10 cellular contexts compared by ENCODE assay signal in genomic region chr19:55069859-55070225, GRCh38. TPM values are rescaled to one million over a fixed set of nuclear protein-coding genes. Genes with fewer than 3 reads are reported as not detected.
DNase-seq lines count a peak whose midpoint lies in the region; ATAC-seq and TF ChIP-seq lines count a peak whose summit lies in the region.
"Had no signal": no experiment of that assay in that cellular context is flagged by ENCODE, and none has a peak within 500 bp of the region (broad histone marks: within the 10 kb centered on the region; RNA-seq: fewer than 3 reads in every experiment).

No MANE protein-coding gene starts in this region.

- TF ChIP-seq EP300 in gastroesophageal sphincter (IDR thresholded peaks at IDR 0.05): no peak

- 88% methylated on average over 1 of the region's 3 CpGs for WGBS in HUES64
- WGBS in smooth muscle cell (ENCODE audit: low lambda C conversion rate): 97% methylated on average over 3 of the region's 3 CpGs
- WGBS in gastroesophageal sphincter (ENCODE audit: low coverage in 1 of 2), 2 donors: 80 to 93% methylated on average over 2 to 3 of the region's 3 CpGs

- H3K36me3 ChIP-seq in HUES64 (ENCODE audit: insufficient read depth, low read length): no peaks in the 10 kb centered on the region
- no peaks in the 10 kb centered on the region for H3K36me3 ChIP-seq in iPS-15b (ENCODE audit: control insufficient read depth, insufficient read depth, low read length)
- H3K36me3 ChIP-seq in smooth muscle cell (ENCODE audit: low read depth): no peaks in the 10 kb centered on the region
- no peaks in the 10 kb centered on the region for H3K36me3 ChIP-seq in gastroesophageal sphincter

- TF ChIP-seq CTCF in smooth muscle cell (IDR thresholded peaks at IDR 0.05; ENCODE audit: borderline replicate concordance, insufficient read depth, poor library complexity, severe bottlenecking): no peak
- TF ChIP-seq CTCF in gastroesophageal sphincter (IDR thresholded peaks at IDR 0.05): no peak

- H3K27ac ChIP-seq in HUES64 (ENCODE audit: low read depth, low read length): no peak overlapping the region
- peak overlapping the region; percentile 74 for H3K27ac ChIP-seq in smooth muscle cell (ENCODE audit: low read depth)
- no peak overlapping the region for H3K27ac ChIP-seq in gastroesophageal sphincter

- DNase-seq in T-helper 17 cell (no peak), smooth muscle cell (lab: John Stamatoyannopoulos, UW; ENCODE audit: unreplicated experiment) (no peak), NCI-H2081 treated with DMSO at 0.1 percent for 48 hours (lab: John Stamatoyannopoulos, UW) (no peak)
- no peak for DNase-seq in activated T-helper 2 cell treated with anti-CD3 and anti-CD28 coated beads, Interferon-gamma antibody, Interleukin-2, Interleukin-4, amounts not matched to agents 10 μg/mL and 5 μg/mL and 100 μg/mL, durations not matched to agents 14 hours and 24 hours and 36 hours (ENCODE audit: low spot score)
- DNase-seq: KBM-7, nucleus accumbens had no signal

- peaks cover 87% of the 10 kb centered on the region for H3K27me3 ChIP-seq in HUES64 (ENCODE audit: insufficient read depth, low read length)
- H3K27me3 ChIP-seq in iPS-15b (ENCODE audit: control insufficient read depth, insufficient read depth, low read length): peaks cover 65% of the 10 kb centered on the region
- H3K27me3 ChIP-seq in smooth muscle cell (ENCODE audit: low read depth): peaks cover 41% of the 10 kb centered on the region
- peaks cover 82% of the 10 kb centered on the region for H3K27me3 ChIP-seq in gastroesophageal sphincter

- H3K27me3 Mint-ChIP-seq in T-helper 17 cell: peaks cover 24% of the 10 kb centered on the region
- H3K27me3 Mint-ChIP-seq in activated T-helper 2 cell treated with anti-CD3 and anti-CD28 coated beads, Interferon-gamma antibody, Interleukin-2, Interleukin-4, amounts not matched to agents 10 μg/mL and 5 μg/mL and 100 μg/mL, durations not matched to agents 14 hours and 24 hours and 36 hours (ENCODE audit: low read depth): peaks cover 52% of the 10 kb centered on the region

- peaks cover 20% of the 10 kb centered on the region for H3K4me1 Mint-ChIP-seq in T-helper 17 cell
- H3K4me1 Mint-ChIP-seq in activated T-helper 2 cell treated with anti-CD3 and anti-CD28 coated beads, Interferon-gamma antibody, Interleukin-2, Interleukin-4, amounts not matched to agents 10 μg/mL and 5 μg/mL and 100 μg/mL, durations not matched to agents 14 hours and 24 hours and 36 hours (ENCODE audit: low read depth): peaks cover 9% of the 10 kb centered on the region

- no peaks in the 10 kb centered on the region for H3F3A ChIP-seq in smooth muscle cell (ENCODE audit: low read depth)

- ATAC-seq in T-helper 17 cell (no peak), gastroesophageal sphincter (no peak)

- no peak overlapping the region for H3K9ac ChIP-seq in HUES64 (ENCODE audit: low read depth, low read length)
- no peak overlapping the region for H3K9ac ChIP-seq in iPS-15b (ENCODE audit: low read depth, low read length)
- peak overlapping the region; percentile 51 for H3K9ac ChIP-seq in smooth muscle cell (ENCODE audit: low read depth)

- H3K4me1 ChIP-seq in HUES64 (ENCODE audit: insufficient read depth, low read length): peaks cover 6% of the 10 kb centered on the region
- peaks cover 12% of the 10 kb centered on the region for H3K4me1 ChIP-seq in iPS-15b (ENCODE audit: control insufficient read depth, insufficient read depth, low read length)
- peaks cover 5% of the 10 kb centered on the region for H3K4me1 ChIP-seq in smooth muscle cell (ENCODE audit: low read depth)
- H3K4me1 ChIP-seq in gastroesophageal sphincter: peaks cover 0 to 7% (median 0%) of the 10 kb centered on the region in 3 donors

- peak overlapping the region; percentile 80 for H3K4me2 ChIP-seq in smooth muscle cell

- no peaks in the 10 kb centered on the region for H3K9me3 Mint-ChIP-seq in activated T-helper 2 cell treated with anti-CD3 and anti-CD28 coated beads, Interferon-gamma antibody, Interleukin-2, Interleukin-4, amounts not matched to agents 10 μg/mL and 5 μg/mL and 100 μg/mL, durations not matched to agents 14 hours and 24 hours and 36 hours

- peak overlapping the region; percentile 1 for H3K27ac Mint-ChIP-seq in T-helper 17 cell
- H3K27ac Mint-ChIP-seq in activated T-helper 2 cell treated with anti-CD3 and anti-CD28 coated beads, Interferon-gamma antibody, Interleukin-2, Interleukin-4, amounts not matched to agents 10 μg/mL and 5 μg/mL and 100 μg/mL, durations not matched to agents 14 hours and 24 hours and 36 hours: no peak overlapping the region

- no peaks in the 10 kb centered on the region for H3K9me3 ChIP-seq in HUES64 (ENCODE audit: insufficient read depth, low read depth, low read length)
- H3K9me3 ChIP-seq in T-helper 17 cell (ENCODE audit: control insufficient read depth, low read length, poor library complexity, severe bottlenecking): no peaks in the 10 kb centered on the region
- no peaks in the 10 kb centered on the region for H3K9me3 ChIP-seq in iPS-15b (ENCODE audit: control insufficient read depth, insufficient read depth, low read length)
- no peaks in the 10 kb centered on the region for H3K9me3 ChIP-seq in smooth muscle cell (replicated peaks; ENCODE audit: low read depth)
- peaks cover 0 to 18% (median 0%) of the 10 kb centered on the region in 3 donors for H3K9me3 ChIP-seq in gastroesophageal sphincter

- H3K36me3 Mint-ChIP-seq in T-helper 17 cell (ENCODE audit: low read depth): peaks cover 2% of the 10 kb centered on the region
- H3K36me3 Mint-ChIP-seq in activated T-helper 2 cell treated with anti-CD3 and anti-CD28 coated beads, Interferon-gamma antibody, Interleukin-2, Interleukin-4, amounts not matched to agents 10 μg/mL and 5 μg/mL and 100 μg/mL, durations not matched to agents 14 hours and 24 hours and 36 hours (ENCODE audit: low read depth): no peaks in the 10 kb centered on the region

- no peak for TF ChIP-seq POLR2A in gastroesophageal sphincter (IDR thresholded peaks at IDR 0.05)

- intact Hi-C loops in activated T-helper 2 cell treated with anti-CD3 and anti-CD28 coated beads, Interferon-gamma antibody, Interleukin-2, Interleukin-4, amounts not matched to agents 10 μg/mL and 5 μg/mL and 100 μg/mL, durations not matched to agents 14 hours and 24 hours and 36 hours (cut with micrococcal nuclease): no loop called here

- no peaks in the 10 kb centered on the region for H3K79me2 ChIP-seq in smooth muscle cell (ENCODE audit: low read depth)

- H3K4me3 Mint-ChIP-seq in T-helper 17 cell: peak overlapping the region; percentile 76
- no peak overlapping the region for H3K4me3 Mint-ChIP-seq in activated T-helper 2 cell treated with anti-CD3 and anti-CD28 coated beads, Interferon-gamma antibody, Interleukin-2, Interleukin-4, amounts not matched to agents 10 μg/mL and 5 μg/mL and 100 μg/mL, durations not matched to agents 14 hours and 24 hours and 36 hours (ENCODE audit: low read depth)

- H3K4me3 ChIP-seq in HUES64 (ENCODE audit: low read length) (peak overlapping the region; percentile 45), iPS-15b (ENCODE audit: low read depth, low read length) (peak overlapping the region; percentile 59), smooth muscle cell (peak overlapping the region; percentile 47), gastroesophageal sphincter (no peak overlapping the region)

- H2AFZ ChIP-seq in smooth muscle cell (ENCODE audit: low read depth): no peak overlapping the region

- H4K20me1 ChIP-seq in smooth muscle cell (ENCODE audit: low read depth): no peaks in the 10 kb centered on the region

RNA-seq across cellular contexts. Expression of gene EPS8L1, which starts 5.8 kb away (rescaled TPM):
- polyA plus RNA-seq in HUES64 (2013, experiment 1 of 2): 10.8 TPM
- 17.1 TPM for polyA plus RNA-seq in HUES64 (2013, experiment 2 of 2)
- total RNA-seq in T-helper 17 cell (1 to 10 TPM; 1.8 to 3.3 TPM), smooth muscle cell (21.4 and 32.9 TPM in 2 replicates), gastroesophageal sphincter (10 to 100 TPM in 1 of 4 donors, 1 to 10 TPM in 3; 2.2 to 10.5 (median 2.5) TPM)
- polyA plus RNA-seq in smooth muscle cell: 16.8 and 32.6 TPM in 2 replicates
- 4.9 and 6.6 TPM in 2 replicates for total RNA-seq in activated T-helper 2 cell treated with anti-CD3 and anti-CD28 coated beads, Interferon-gamma antibody, Interleukin-2, Interleukin-4, amounts not matched to agents 10 μg/mL and 5 μg/mL and 100 μg/mL, durations not matched to agents 14 hours and 24 hours and 36 hours

RNA-seq across cellular contexts. Expression of gene RDH13, which starts 6.9 kb away (rescaled TPM):
- polyA plus RNA-seq in HUES64 (2013, experiment 1 of 2): 7.5 TPM
- 6.0 TPM for polyA plus RNA-seq in HUES64 (2013, experiment 2 of 2)
- total RNA-seq in T-helper 17 cell (10 to 100 TPM; 11.3 to 12.9 TPM), smooth muscle cell (7.8 and 13.5 TPM in 2 replicates), gastroesophageal sphincter (10 to 100 TPM in 3 of 4 donors, 1 to 10 TPM in 1; 10.0 to 15.6 (median 13.9) TPM)
- 9.1 and 21.4 TPM in 2 replicates for polyA plus RNA-seq in smooth muscle cell
- 18.3 and 18.9 TPM in 2 replicates for total RNA-seq in activated T-helper 2 cell treated with anti-CD3 and anti-CD28 coated beads, Interferon-gamma antibody, Interleukin-2, Interleukin-4, amounts not matched to agents 10 μg/mL and 5 μg/mL and 100 μg/mL, durations not matched to agents 14 hours and 24 hours and 36 hours

RNA-seq across cellular contexts. Expression of gene GP6, which starts 31.8 kb away (rescaled TPM):
- polyA plus RNA-seq in HUES64 (2013, experiment 1 of 2): 0.10 TPM
- polyA plus RNA-seq in HUES64 (2013, experiment 2 of 2): not detected
- total RNA-seq in T-helper 17 cell (10 to 100 TPM in 1 of 2 donors, 1 to 10 TPM in 1; 1.8 to 22.1 TPM), smooth muscle cell (0.09 TPM in 1 of 2 replicates, not detected in the other), gastroesophageal sphincter (not detected)
- 1.8 TPM in 1 of 2 replicates, not detected in the other for polyA plus RNA-seq in smooth muscle cell
- 0.37 and 0.50 TPM in 2 replicates for total RNA-seq in activated T-helper 2 cell treated with anti-CD3 and anti-CD28 coated beads, Interferon-gamma antibody, Interleukin-2, Interleukin-4, amounts not matched to agents 10 μg/mL and 5 μg/mL and 100 μg/mL, durations not matched to agents 14 hours and 24 hours and 36 hours
- total RNA-seq: fibroblast of lung had no signal
- polyA plus RNA-seq: fibroblast of lung had no signal

RNA-seq across cellular contexts. Expression of gene PPP1R12C, which starts 47.6 kb away (rescaled TPM):
- 43.7 TPM for polyA plus RNA-seq in HUES64 (2013, experiment 1 of 2)
- polyA plus RNA-seq in HUES64 (2013, experiment 2 of 2): 34.3 TPM
- 100 to 1,000 TPM; 133 to 173 TPM for total RNA-seq in T-helper 17 cell
- 16.8 and 30.5 TPM in 2 replicates for total RNA-seq in smooth muscle cell
- polyA plus RNA-seq in smooth muscle cell: 26.1 and 32.1 TPM in 2 replicates
- total RNA-seq in activated T-helper 2 cell treated with anti-CD3 and anti-CD28 coated beads, Interferon-gamma antibody, Interleukin-2, Interleukin-4, amounts not matched to agents 10 μg/mL and 5 μg/mL and 100 μg/mL, durations not matched to agents 14 hours and 24 hours and 36 hours: 104 and 108 TPM in 2 replicates
- 100 to 1,000 TPM; 268 to 479 (median 276) TPM for total RNA-seq in gastroesophageal sphincter

Comparison
In these comparisons a context has a peak if more than half of its experiments do, and no peak if none do; other contexts are left out.
1. H3K4me3 ChIP-seq: peak in HUES64 (single experiment), iPS-15b (single experiment) and smooth muscle cell (single experiment); none in gastroesophageal sphincter (0 of 2).